14 cellular contexts compared by ENCODE assay signal in genomic region chr10:71265618-71266146, GRCh38. TPM values are rescaled to one million over a fixed set of nuclear protein-coding genes. Genes with fewer than 3 reads are reported as not detected.
A peak's percentile ranks its signal among the peaks of the same experiment; 100 is the strongest.
DNase-seq lines count a peak whose midpoint lies in the region; ATAC-seq and TF ChIP-seq lines count a peak whose summit lies in the region.
"Had no signal": no experiment of that assay in that cellular context is flagged by ENCODE, and none has a peak within 500 bp of the region (broad histone marks: within the 10 kb centered on the region; RNA-seq: fewer than 3 reads in every experiment).

No MANE protein-coding gene starts in this region.

- peaks cover 0 to 26% (median 0%) of the 10 kb centered on the region in 11 experiments; a peak in 2 of 22 replicates for H4K20me1 ChIP-seq in BLaER1 treated with 17β-estradiol and CSF1 and Interleukin-3, amounts not matched to agents 10 nM and 100 nM
- H4K20me1 ChIP-seq in Karpas-422 (ENCODE audit: insufficient read depth, low read depth, low read length): no peaks in the 10 kb centered on the region

- H3K9me3 ChIP-seq in BLaER1 treated with 17β-estradiol and CSF1 and Interleukin-3, amounts not matched to agents 10 nM and 100 nM (replicated peaks in 1 of 11): no peaks in the 10 kb centered on the region
- no peaks in the 10 kb centered on the region for H3K9me3 ChIP-seq in Karpas-422 (ENCODE audit: low read length)
- no peaks in the 10 kb centered on the region for H3K9me3 ChIP-seq in right cardiac atrium (ENCODE audit: control insufficient read depth, low read length)
- H3K9me3 ChIP-seq in sigmoid colon: no peaks in the 10 kb centered on the region
- no peaks in the 10 kb centered on the region for H3K9me3 ChIP-seq in CD4-positive, alpha-beta memory T cell (ENCODE audit: control insufficient read depth in 1 of 2, low read length in 2 of 2)

- no peak for TF ChIP-seq CTCF in sigmoid colon (IDR thresholded peaks at IDR 0.05)

- H3K4me1 Mint-ChIP-seq in CD4-positive, alpha-beta memory T cell: peaks cover 0 to 2% (median 0%) of the 10 kb centered on the region in 4 donors
- H3K4me1 Mint-ChIP-seq: activated naive CD4-positive, alpha-beta T cell treated with anti-CD3 and anti-CD28 coated beads, Interleukin-2, amount 50 U/mL, for 24 hours had no signal

- peak in 1 of 4 donors; percentile 28 for TF ChIP-seq EP300 in sigmoid colon (IDR thresholded peaks at IDR 0.05)

- POLR2A ChIA-PET in CD4-positive, alpha-beta memory T cell (lab: Charles Lee; ENCODE audit: partially characterized antibody): no interaction called here

- no peak for DNase-seq in Karpas-422
- peak in 2 of 3 donors; percentile 52 to 67 for DNase-seq in right cardiac atrium
- no peak for DNase-seq in sigmoid colon
- DNase-seq in globus pallidus (ENCODE audit: low spot score): no peak
- DNase-seq in CD4-positive, alpha-beta memory T cell: no peak
- no peak for DNase-seq in left colon
- DNase-seq: activated T-cell treated with anti-CD3 and anti-CD28 coated beads, Interleukin-2, amount 50 U/mL, for 24 hours; cortex of kidney; GDM1; stimulated activated CD4-positive, alpha-beta T cell treated with anti-CD3 and anti-CD28 coated beads, Interleukin-4, amount 100 ng/mL, for 24 hours had no signal

- 69% methylated on average over 9 of the region's 9 CpGs for WGBS in right cardiac atrium
- 87 to 88% methylated on average over 9 of the region's 9 CpGs for WGBS in sigmoid colon, 2 donors

- no peak for TF ChIP-seq POLR2A in sigmoid colon (IDR thresholded peaks at IDR 0.05)

- no peak for ATAC-seq in right cardiac atrium
- no peak for ATAC-seq in left colon
- no peak for ATAC-seq in GM19395 (IDR thresholded peaks at IDR 0.05; ENCODE audit: unreplicated experiment)

- peaks cover 0 to 19% (median 0%) of the 10 kb centered on the region in 11 experiments; a peak in 6 of 22 replicates for H3K27me3 ChIP-seq in BLaER1 treated with 17β-estradiol and CSF1 and Interleukin-3, amounts not matched to agents 10 nM and 100 nM
- H3K27me3 ChIP-seq in Karpas-422 (ENCODE audit: low read length): no peaks in the 10 kb centered on the region
- no peaks in the 10 kb centered on the region for H3K27me3 ChIP-seq in right cardiac atrium (ENCODE audit: control insufficient read depth, insufficient read depth)
- H3K27me3 ChIP-seq in sigmoid colon: no peaks in the 10 kb centered on the region
- no peaks in the 10 kb centered on the region for H3K27me3 ChIP-seq in CD4-positive, alpha-beta memory T cell (ENCODE audit: insufficient read depth, low read length)

- H3K27ac ChIP-seq in BLaER1 treated with 17β-estradiol and CSF1 and Interleukin-3, amounts not matched to agents 10 nM and 100 nM: peak overlapping the region in 7 of 11 experiments; percentile 3 to 80 (median 50); a peak in 10 of 22 replicates
- no peak overlapping the region for H3K27ac ChIP-seq in Karpas-422 (ENCODE audit: low read length)
- H3K27ac ChIP-seq in right cardiac atrium (ENCODE audit: low read length): no peak overlapping the region
- peak overlapping the region in 3 of 4 donors; percentile 62 to 77 (median 71) for H3K27ac ChIP-seq in sigmoid colon
- no peak overlapping the region for H3K27ac ChIP-seq in CD4-positive, alpha-beta memory T cell (ENCODE audit: low read depth, low read length)
- H3K27ac ChIP-seq: VCaP had no signal

- H3K4me1 ChIP-seq in BLaER1 treated with 17β-estradiol and CSF1 and Interleukin-3, amounts not matched to agents 10 nM and 100 nM: peaks cover 21 to 83% (median 43%) of the 10 kb centered on the region in 10 experiments
- H3K4me1 ChIP-seq in Karpas-422 (ENCODE audit: low read length) (no peaks in the 10 kb centered on the region; the same call in 1 of the 2 replicates), right cardiac atrium (ENCODE audit: control insufficient read depth, insufficient read depth, low read length) (peaks cover 19% of the 10 kb centered on the region), sigmoid colon (peaks cover 2 to 69% (median 45%) of the 10 kb centered on the region in 4 donors)
- no peaks in the 10 kb centered on the region for H3K4me1 ChIP-seq in CD4-positive, alpha-beta memory T cell (ENCODE audit: insufficient read depth, low read length)

- peak overlapping the region; percentile 47 to 92 (median 74) for H3K4me2 ChIP-seq in BLaER1 treated with 17β-estradiol and CSF1 and Interleukin-3, amounts not matched to agents 10 nM and 100 nM
- H3K4me2 ChIP-seq in Karpas-422 (ENCODE audit: low read depth, low read length, poor library complexity, severe bottlenecking): no peak overlapping the region

- H3K79me2 ChIP-seq in Karpas-422 (ENCODE audit: low read length): no peaks in the 10 kb centered on the region

- no peaks in the 10 kb centered on the region for H3K36me3 ChIP-seq in BLaER1 treated with 17β-estradiol and CSF1 and Interleukin-3, amounts not matched to agents 10 nM and 100 nM
- H3K36me3 ChIP-seq in Karpas-422 (ENCODE audit: insufficient read depth, low read length) (no peaks in the 10 kb centered on the region), sigmoid colon (no peaks in the 10 kb centered on the region)
- H3K36me3 ChIP-seq in CD4-positive, alpha-beta memory T cell (ENCODE audit: insufficient read depth, low read length): no peaks in the 10 kb centered on the region

- H3K9me3 Mint-ChIP-seq in CD4-positive, alpha-beta memory T cell: no peaks in the 10 kb centered on the region
- H3K9me3 Mint-ChIP-seq: activated naive CD4-positive, alpha-beta T cell treated with anti-CD3 and anti-CD28 coated beads, Interleukin-2, amount 50 U/mL, for 24 hours; activated T-cell treated with anti-CD3 and anti-CD28 coated beads, Interleukin-2, amount 50 U/mL, for 24 hours had no signal

- H2AFZ ChIP-seq in Karpas-422 (ENCODE audit: low read length): no peak overlapping the region

- H3K36me3 Mint-ChIP-seq in CD4-positive, alpha-beta memory T cell: no peaks in the 10 kb centered on the region
- H3K36me3 Mint-ChIP-seq: activated naive CD4-positive, alpha-beta T cell treated with anti-CD3 and anti-CD28 coated beads, Interleukin-2, amount 50 U/mL, for 24 hours had no signal

- H3K9me2 ChIP-seq in Karpas-422 (replicated peaks; ENCODE audit: insufficient read depth, low read length): no peaks in the 10 kb centered on the region

- H3K27me3 Mint-ChIP-seq in CD4-positive, alpha-beta memory T cell: no peaks in the 10 kb centered on the region
- H3K27me3 Mint-ChIP-seq: activated naive CD4-positive, alpha-beta T cell treated with anti-CD3 and anti-CD28 coated beads, Interleukin-2, amount 50 U/mL, for 24 hours; activated T-cell treated with anti-CD3 and anti-CD28 coated beads, Interleukin-2, amount 50 U/mL, for 24 hours had no signal

- no peak overlapping the region for H3K27ac Mint-ChIP-seq in CD4-positive, alpha-beta memory T cell
- H3K27ac Mint-ChIP-seq: activated naive CD4-positive, alpha-beta T cell treated with anti-CD3 and anti-CD28 coated beads, Interleukin-2, amount 50 U/mL, for 24 hours; activated T-cell treated with anti-CD3 and anti-CD28 coated beads, Interleukin-2, amount 50 U/mL, for 24 hours had no signal

- intact Hi-C loops in right cardiac atrium (cut with DNase I): loop anchor here in 3 of 4 donors (5.0 kb wide), 1 partner anchor 53 kb away; the partner anchor contains the start of gene UNC5B (in 3 of the 3)
- intact Hi-C loops in sigmoid colon (cut with DNase I): loop anchor here (1.0 to 5.0 kb wide), 2 partner anchors 53 to 338 kb away; partner anchors contain the start of gene UNC5B
- intact Hi-C loops in CD4-positive, alpha-beta memory T cell (cut with micrococcal nuclease): no loop called here
- intact Hi-C loops in left colon (cut with DNase I, micrococcal nuclease): loop anchor here in 1 of 2 donors (10.0 kb wide), 1 partner anchor 51 kb away; the partner anchor contains the start of gene UNC5B

- no peak overlapping the region for H3K4me3 Mint-ChIP-seq in CD4-positive, alpha-beta memory T cell
- H3K4me3 Mint-ChIP-seq: activated naive CD4-positive, alpha-beta T cell treated with anti-CD3 and anti-CD28 coated beads, Interleukin-2, amount 50 U/mL, for 24 hours; activated T-cell treated with anti-CD3 and anti-CD28 coated beads, Interleukin-2, amount 50 U/mL, for 24 hours had no signal

- H3K4me3 ChIP-seq in BLaER1 treated with 17β-estradiol and CSF1 and Interleukin-3, amounts not matched to agents 10 nM and 100 nM: 0 out of 20 replicates have a peak overlapping the region, but pooled peaks of 1 of the 10 experiments have one; percentile 6
- H3K4me3 ChIP-seq in Karpas-422 (ENCODE audit: low read length) (no peak overlapping the region), right cardiac atrium (ENCODE audit: low read length) (no peak overlapping the region), sigmoid colon (no peak overlapping the region)
- H3K4me3 ChIP-seq in CD4-positive, alpha-beta memory T cell (ENCODE audit: low read length in 2 of 2): no peak overlapping the region

- CTCF ChIA-PET in CD4-positive, alpha-beta memory T cell (lab: Charles Lee; ENCODE audit: partially characterized antibody): no interaction called here

- H3K9ac ChIP-seq in BLaER1 treated with 17β-estradiol and CSF1 and Interleukin-3, amounts not matched to agents 10 nM and 100 nM: peak overlapping the region in 6 of 11 experiments; percentile 3 to 73 (median 56); a peak in 9 of 22 replicates
- peak overlapping the region; percentile 14; the same call in 1 of the 2 replicates for H3K9ac ChIP-seq in Karpas-422 (ENCODE audit: low read length)

RNA-seq across cellular contexts. Expression of gene UNC5B, which starts 53.3 kb away (rescaled TPM):
- total RNA-seq in Karpas-422 (2014; rRNA removed; shearing (Covaris generic); ENCODE audit: low replicate concordance): not detected in 2 replicates
- total RNA-seq in right cardiac atrium: 10 to 100 TPM; 17.0 to 26.6 (median 24.0) TPM
- 12.4 TPM for polyA plus RNA-seq in right cardiac atrium
- total RNA-seq in sigmoid colon: 1 to 10 TPM; 1.4 to 3.0 (median 1.7) TPM
- 10 to 100 TPM in 1 of 3 donors, 1 to 10 TPM in 2; 1.8 to 12.7 (median 2.8) TPM for polyA plus RNA-seq in sigmoid colon
- not detected for total RNA-seq in CD4-positive, alpha-beta memory T cell
- not detected for polyA plus RNA-seq in CD4-positive, alpha-beta memory T cell
- total RNA-seq in left colon: 10 to 100 TPM; 19.4 to 32.4 TPM

RNA-seq across cellular contexts. Expression of gene SLC29A3, which starts 53.4 kb away (rescaled TPM):
- 3.4 and 3.5 TPM in 2 replicates for total RNA-seq in Karpas-422 (2014; rRNA removed; shearing (Covaris generic); ENCODE audit: low replicate concordance)
- total RNA-seq in right cardiac atrium (1 to 10 TPM; 2.2 to 2.7 (median 2.4) TPM), sigmoid colon (1 to 10 TPM; 2.9 to 6.2 (median 4.7) TPM), left colon (1 to 10 TPM; 4.1 to 6.7 TPM)
- polyA plus RNA-seq in right cardiac atrium (1.4 TPM), sigmoid colon (1 to 10 TPM; 2.3 to 5.0 (median 3.6) TPM)
- 1 to 10 TPM; 7.0 to 9.1 TPM for total RNA-seq in CD4-positive, alpha-beta memory T cell
- 1 to 10 TPM; 8.0 to 8.5 TPM for polyA plus RNA-seq in CD4-positive, alpha-beta memory T cell

Comparison
In these comparisons a context has a peak if more than half of its experiments do, and no peak if none do; other contexts are left out.
1. H3K27ac ChIP-seq: peak in BLaER1 treated with 17β-estradiol and CSF1 and Interleukin-3, amounts not matched to agents 10 nM and 100 nM (7 of 11) and sigmoid colon (3 of 4); none in Karpas-422 (single experiment), right cardiac atrium (single experiment) and CD4-positive, alpha-beta memory T cell (single experiment).
2. DNase-seq: peak in right cardiac atrium (2 of 3); none in Karpas-422 (single experiment), sigmoid colon (single experiment), globus pallidus (single experiment), CD4-positive, alpha-beta memory T cell (0 of 5) and left colon (0 of 2).
3. RNA of gene UNC5B, which starts 53.3 kb away (total RNA-seq): 19.4 to 32.4 TPM in left colon and 17.0 to 26.6 TPM in right cardiac atrium; 1.4 to 3.0 TPM in sigmoid colon, not detected in CD4-positive, alpha-beta memory T cell and not detected in Karpas-422; every median in the first group is over 4 times any median in the second.